ENCODE assay signal across 12 cellular contexts in the genomic region with DNA sequence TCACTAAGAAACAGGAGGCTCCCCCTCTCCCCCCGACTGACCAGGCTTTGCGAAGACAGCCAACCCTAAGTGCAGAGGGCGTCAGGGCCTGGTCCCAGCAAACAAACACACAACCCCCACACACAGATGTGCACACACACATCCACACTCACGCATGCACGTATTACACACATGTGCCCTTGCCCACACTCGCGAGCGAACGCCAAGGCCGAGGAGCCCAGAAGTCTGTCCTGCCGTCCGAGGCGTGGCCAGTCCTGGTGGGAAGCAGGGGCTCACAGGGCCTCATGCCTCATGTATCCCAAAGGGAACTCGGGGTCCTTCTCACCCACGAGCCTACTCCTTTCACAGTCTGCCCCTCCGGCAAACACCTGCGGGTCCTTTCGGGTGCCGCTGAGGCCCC. TPM values are rescaled to one million over a fixed set of nuclear protein-coding genes. Genes with fewer than 3 reads are reported as not detected.
DNase-seq lines count a peak whose midpoint lies in the region; ATAC-seq and TF ChIP-seq lines count a peak whose summit lies in the region.
"Had no signal": no experiment of that assay in that cellular context is flagged by ENCODE, and none has a peak within 500 bp of the region (broad histone marks: within the 10 kb centered on the region; RNA-seq: fewer than 3 reads in every experiment).

No MANE protein-coding gene starts in this region.

- no peak for ATAC-seq in activated T-cell treated with anti-CD3 and anti-CD28 coated beads, Interleukin-2, amount 50 U/mL, for 4 hours
- no peak for ATAC-seq in stimulated activated effector memory CD8-positive, alpha-beta T cell treated with anti-CD3 and anti-CD28 coated beads, Interleukin-12 subunit alpha, Interleukin-12 subunit beta, amount 100 ng/mL, for 72 hours

- H3K4me1 Mint-ChIP-seq in activated T-cell treated with anti-CD3 and anti-CD28 coated beads, Interleukin-2, amount 50 U/mL, for 4 hours (ENCODE audit: low read depth), result peaks cover 39% of the 10 kb centered on the region
- peaks cover 45% of the 10 kb centered on the region for H3K4me1 Mint-ChIP-seq in stimulated activated effector memory CD8-positive, alpha-beta T cell treated with anti-CD3 and anti-CD28 coated beads, Interleukin-12 subunit alpha, Interleukin-12 subunit beta, amount 100 ng/mL, for 72 hours

- H3K9ac ChIP-seq in SK-N-MC (ENCODE audit: insufficient read length), result no peak overlapping the region

- peak overlapping the region; percentile 94 for H3K4me3 Mint-ChIP-seq in activated T-cell treated with anti-CD3 and anti-CD28 coated beads, Interleukin-2, amount 50 U/mL, for 4 hours
- H3K4me3 Mint-ChIP-seq in stimulated activated effector memory CD8-positive, alpha-beta T cell treated with anti-CD3 and anti-CD28 coated beads, Interleukin-12 subunit alpha, Interleukin-12 subunit beta, amount 100 ng/mL, for 72 hours, result peak overlapping the region; percentile 87

- H3K9me3 ChIP-seq in SK-N-MC (ENCODE audit: low read depth, low read length) (no peaks in the 10 kb centered on the region), esophagus muscularis mucosa (no peaks in the 10 kb centered on the region)
- H3K9me3 ChIP-seq: SJCRH30 had no signal

- peak overlapping the region; percentile 98; the same call in 1 of the 2 replicates for H3K4me3 ChIP-seq in SK-N-MC
- peak overlapping the region; percentile 24 to 98 (median 85) for H3K4me3 ChIP-seq in esophagus muscularis mucosa
- H3K4me3 ChIP-seq: SJCRH30 had no signal

- H3K36me3 ChIP-seq in SK-N-MC (ENCODE audit: insufficient read depth, low read length) (peaks cover 18% of the 10 kb centered on the region; the same call in 1 of the 2 replicates), esophagus muscularis mucosa (peaks cover 24 to 57% (median 45%) of the 10 kb centered on the region in 4 donors)

- TF ChIP-seq POLR2A in esophagus muscularis mucosa (IDR thresholded peaks at IDR 0.05; ENCODE audit: low read depth), result no peak

- WGBS in esophagus muscularis mucosa, result 84% methylated on average over 18 of the region's 19 CpGs

- H3K27ac Mint-ChIP-seq in stimulated activated effector memory CD8-positive, alpha-beta T cell treated with anti-CD3 and anti-CD28 coated beads, Interleukin-12 subunit alpha, Interleukin-12 subunit beta, amount 100 ng/mL, for 72 hours, result peak overlapping the region; percentile 94

- H3K27me3 ChIP-seq in esophagus muscularis mucosa, result no peaks in the 10 kb centered on the region
- H3K27me3 ChIP-seq: SJCRH30 had no signal

- intact Hi-C loops in esophagus muscularis mucosa (cut with DNase I), result loop anchor here (5.0 kb wide), 2 partner anchors 43 to 107 kb away; a partner anchor contains a TSS

- no peaks in the 10 kb centered on the region for H3K9me3 Mint-ChIP-seq in activated T-cell treated with anti-CD3 and anti-CD28 coated beads, Interleukin-2, amount 50 U/mL, for 4 hours
- H3K9me3 Mint-ChIP-seq in stimulated activated effector memory CD8-positive, alpha-beta T cell treated with anti-CD3 and anti-CD28 coated beads, Interleukin-12 subunit alpha, Interleukin-12 subunit beta, amount 100 ng/mL, for 72 hours, result no peaks in the 10 kb centered on the region

- H3K36me3 Mint-ChIP-seq in activated T-cell treated with anti-CD3 and anti-CD28 coated beads, Interleukin-2, amount 50 U/mL, for 4 hours (ENCODE audit: insufficient read depth), result peaks cover 26% of the 10 kb centered on the region
- peaks cover 77% of the 10 kb centered on the region for H3K36me3 Mint-ChIP-seq in stimulated activated effector memory CD8-positive, alpha-beta T cell treated with anti-CD3 and anti-CD28 coated beads, Interleukin-12 subunit alpha, Interleukin-12 subunit beta, amount 100 ng/mL, for 72 hours

- peaks cover 32 to 73% (median 53%) of the 10 kb centered on the region in 4 donors for H3K4me1 ChIP-seq in esophagus muscularis mucosa
- H3K4me1 ChIP-seq: SJCRH30 had no signal

- no peak for DNase-seq in activated T-cell treated with anti-CD3 and anti-CD28 coated beads, Interleukin-2, amount 50 U/mL, for 4 hours
- no peak for DNase-seq in activated T-cell treated with anti-CD3 and anti-CD28 coated beads, Interleukin-2, amount 50 U/mL, for 48 hours
- DNase-seq in SK-N-MC (ENCODE audit: low read depth, low spot score) (no peak), esophagus muscularis mucosa (ENCODE audit: extremely low spot score) (no peak), occipital lobe (lab: John Stamatoyannopoulos, UW) (no peak), activated gamma-delta T cell treated with Interleukin-2 at 50 U/mL for 16 hours (no peak), AG20443 (ENCODE audit: low spot score) (no peak)
- no peak for DNase-seq in stimulated activated effector memory CD8-positive, alpha-beta T cell treated with anti-CD3 and anti-CD28 coated beads, Interleukin-12 subunit alpha, Interleukin-12 subunit beta, amount 100 ng/mL, for 72 hours (ENCODE audit: low spot score in 2 of 2)
- DNase-seq: kidney glomerular epithelial cell, NCI-H526, SJCRH30 had no signal

- H3K27ac ChIP-seq in SK-N-MC, result no peak overlapping the region
- H3K27ac ChIP-seq in esophagus muscularis mucosa (replicated peaks in 1 of 4), result no peak overlapping the region
- H3K27ac ChIP-seq: SJCRH30 had no signal

- no peaks in the 10 kb centered on the region for H3K27me3 Mint-ChIP-seq in activated T-cell treated with anti-CD3 and anti-CD28 coated beads, Interleukin-2, amount 50 U/mL, for 4 hours (ENCODE audit: low read depth)

- no peak for TF ChIP-seq EP300 in esophagus muscularis mucosa (IDR thresholded peaks at IDR 0.05)

- TF ChIP-seq CTCF in esophagus muscularis mucosa (IDR thresholded peaks at IDR 0.05), result no peak

RNA-seq across cellular contexts. Expression of a gene that starts 2.0 kb away (rescaled TPM):
- total RNA-seq in activated T-cell treated with anti-CD3 and anti-CD28 coated beads, Interleukin-2, amount 50 U/mL, for 4 hours, result 100 to 1,000 TPM; 191 to 242 (median 193) TPM
- 100 to 1,000 TPM in 3 of 4 donors, 10 to 100 TPM in 1; 88.5 to 125 (median 107) TPM for total RNA-seq in esophagus muscularis mucosa
- total RNA-seq in occipital lobe, result 18.4 TPM

RNA-seq across cellular contexts. Expression of a gene that starts 2.3 kb away (rescaled TPM):
- 10 to 100 TPM; 38.0 to 40.8 (median 39.0) TPM for total RNA-seq in activated T-cell treated with anti-CD3 and anti-CD28 coated beads, Interleukin-2, amount 50 U/mL, for 4 hours
- total RNA-seq in esophagus muscularis mucosa (10 to 100 TPM; 10.4 to 24.6 (median 21.0) TPM), occipital lobe (27.1 TPM)

RNA-seq across cellular contexts. Expression of a gene that starts 15.8 kb away (rescaled TPM):
- total RNA-seq in activated T-cell treated with anti-CD3 and anti-CD28 coated beads, Interleukin-2, amount 50 U/mL, for 4 hours, result 100 to 1,000 TPM; 480 to 735 (median 495) TPM
- total RNA-seq in esophagus muscularis mucosa (1 to 10 TPM in 2 of 4 donors, under 1 TPM in 2; 0.50 to 2.1 (median 0.93) TPM), occipital lobe (not detected)
- total RNA-seq: renal cortical epithelial cell had no signal

RNA-seq across cellular contexts. Expression of a gene that starts 16.8 kb away (rescaled TPM):
- 1 to 10 TPM; 1.6 to 2.2 (median 2.1) TPM for total RNA-seq in activated T-cell treated with anti-CD3 and anti-CD28 coated beads, Interleukin-2, amount 50 U/mL, for 4 hours
- total RNA-seq in esophagus muscularis mucosa (under 1 TPM in 2 of 4 donors, not detected in 2; 0.33 to 0.52 TPM), occipital lobe (not detected)
- total RNA-seq: SJCRH30 had no signal

RNA-seq across cellular contexts. Expression of a gene that starts 23.4 kb away (rescaled TPM):
- 100 to 1,000 TPM; 102 to 212 (median 155) TPM for total RNA-seq in activated T-cell treated with anti-CD3 and anti-CD28 coated beads, Interleukin-2, amount 50 U/mL, for 4 hours
- total RNA-seq in esophagus muscularis mucosa (under 1 TPM in 2 of 4 donors, not detected in 2; 0.29 to 0.66 TPM), occipital lobe (not detected)

Comparison
In these comparisons a context has a peak if more than half of its experiments do, and no peak if none do; other contexts are left out.
1. RNA of a gene that starts 15.8 kb away (total RNA-seq): 480 to 735 TPM in activated T-cell treated with anti-CD3 and anti-CD28 coated beads, Interleukin-2, amount 50 U/mL, for 4 hours; 0.50 to 2.1 TPM in esophagus muscularis mucosa and not detected in occipital lobe (single experiment); every median in the first group is over 100 times any median in the second.